Comparison of ENCODE assay signal across 10 cellular contexts in the genomic region with DNA sequence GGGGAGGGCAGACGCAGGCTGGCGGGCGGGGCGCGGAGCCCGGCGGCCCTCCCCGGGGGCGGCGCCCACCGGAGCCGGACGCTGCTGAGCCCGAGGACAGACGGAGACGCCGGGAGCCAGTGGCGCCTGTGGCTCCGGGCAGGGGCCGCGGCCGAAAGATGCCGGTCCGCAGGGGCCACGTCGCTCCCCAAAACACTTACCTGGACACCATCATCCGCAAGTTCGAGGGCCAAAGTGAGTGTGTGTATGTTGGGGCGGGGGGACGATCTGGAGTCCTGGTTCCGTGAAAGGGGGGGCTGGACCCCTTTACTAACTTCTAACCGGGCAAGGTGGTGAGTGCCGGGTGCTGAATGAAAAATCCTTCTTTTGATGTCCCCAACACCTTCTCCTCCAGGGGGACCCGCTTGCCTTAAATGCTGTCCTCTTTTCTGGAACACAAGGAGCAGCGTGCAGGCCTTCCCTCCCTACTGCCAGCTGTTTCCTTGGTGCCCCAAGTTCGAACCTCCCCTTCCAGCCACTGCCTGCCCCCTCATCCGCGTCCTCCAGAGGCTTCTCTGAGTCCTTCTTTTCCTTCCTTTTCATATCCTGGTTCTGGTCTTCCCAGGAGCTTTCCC. TPM values are rescaled to one million over a fixed set of nuclear protein-coding genes. Genes with fewer than 3 reads are reported as not detected.
DNase-seq lines count a peak whose midpoint lies in the region; FAIRE-seq and TF ChIP-seq lines count a peak whose summit lies in the region.
"Had no signal": no experiment of that assay in that cellular context is flagged by ENCODE, and none has a peak within 500 bp of the region (broad histone marks: within the 10 kb centered on the region; RNA-seq: fewer than 3 reads in every experiment).

A gene with protein sequence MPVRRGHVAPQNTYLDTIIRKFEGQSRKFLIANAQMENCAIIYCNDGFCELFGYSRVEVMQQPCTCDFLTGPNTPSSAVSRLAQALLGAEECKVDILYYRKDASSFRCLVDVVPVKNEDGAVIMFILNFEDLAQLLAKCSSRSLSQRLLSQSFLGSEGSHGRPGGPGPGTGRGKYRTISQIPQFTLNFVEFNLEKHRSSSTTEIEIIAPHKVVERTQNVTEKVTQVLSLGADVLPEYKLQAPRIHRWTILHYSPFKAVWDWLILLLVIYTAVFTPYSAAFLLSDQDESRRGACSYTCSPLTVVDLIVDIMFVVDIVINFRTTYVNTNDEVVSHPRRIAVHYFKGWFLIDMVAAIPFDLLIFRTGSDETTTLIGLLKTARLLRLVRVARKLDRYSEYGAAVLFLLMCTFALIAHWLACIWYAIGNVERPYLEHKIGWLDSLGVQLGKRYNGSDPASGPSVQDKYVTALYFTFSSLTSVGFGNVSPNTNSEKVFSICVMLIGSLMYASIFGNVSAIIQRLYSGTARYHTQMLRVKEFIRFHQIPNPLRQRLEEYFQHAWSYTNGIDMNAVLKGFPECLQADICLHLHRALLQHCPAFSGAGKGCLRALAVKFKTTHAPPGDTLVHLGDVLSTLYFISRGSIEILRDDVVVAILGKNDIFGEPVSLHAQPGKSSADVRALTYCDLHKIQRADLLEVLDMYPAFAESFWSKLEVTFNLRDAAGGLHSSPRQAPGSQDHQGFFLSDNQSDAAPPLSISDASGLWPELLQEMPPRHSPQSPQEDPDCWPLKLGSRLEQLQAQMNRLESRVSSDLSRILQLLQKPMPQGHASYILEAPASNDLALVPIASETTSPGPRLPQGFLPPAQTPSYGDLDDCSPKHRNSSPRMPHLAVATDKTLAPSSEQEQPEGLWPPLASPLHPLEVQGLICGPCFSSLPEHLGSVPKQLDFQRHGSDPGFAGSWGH (plus strand): TSS at position 103 of the 614 bp plus-strand sequence. CDS start 56 bp downstream, at position 159.

- H3K9me2 ChIP-seq in GM23248 (ENCODE audit: insufficient read depth), result no peaks in the 10 kb centered on the region

- H3K9me3 ChIP-seq in GM23248 (ENCODE audit: low read depth), result no peaks in the 10 kb centered on the region
- no peaks in the 10 kb centered on the region for H3K9me3 ChIP-seq in endothelial cell of umbilical vein (replicated peaks; ENCODE audit: control insufficient read depth, insufficient read depth, low read length)
- no peaks in the 10 kb centered on the region for H3K9me3 ChIP-seq in osteoblast (ENCODE audit: low read depth, low read length)
- H3K9me3 ChIP-seq: ascending aorta had no signal

- H3K27ac ChIP-seq in GM23248, result no peak within 1 kb of the TSS
- no peak within 1 kb of the TSS for H3K27ac ChIP-seq in endothelial cell of umbilical vein (ENCODE audit: insufficient read depth, low read depth, low read length)
- no peak within 1 kb of the TSS for H3K27ac ChIP-seq in osteoblast (ENCODE audit: low read depth, low read length)
- H3K27ac ChIP-seq: ascending aorta had no signal

- dilution Hi-C loops in endothelial cell of umbilical vein (cut with MboI; ENCODE audit: extremely low pct_ligation_motif_present, low sequenced_read_pairs), result no loop called here

- H4K20me1 ChIP-seq in GM23248 (ENCODE audit: insufficient read depth) (no peaks in the 10 kb centered on the region), endothelial cell of umbilical vein (replicated peaks; ENCODE audit: control insufficient read depth, extremely low read depth, insufficient read depth, low read length) (no peaks in the 10 kb centered on the region), osteoblast (ENCODE audit: insufficient read depth, low read length) (no peaks in the 10 kb centered on the region)

- H3K27me3 ChIP-seq in GM23248 (replicated peaks; ENCODE audit: insufficient read depth) (no peaks in the 10 kb centered on the region; the same call in none of the 2 replicates), endothelial cell of umbilical vein (ENCODE audit: control insufficient read depth in 2 of 2, insufficient read depth in 2 of 2, low read length in 2 of 2) (peaks cover 3 to 10% of the 10 kb centered on the region in 2 experiments), osteoblast (ENCODE audit: insufficient read depth, low read length) (peaks cover 35% of the 10 kb centered on the region)
- H3K27me3 ChIP-seq: ascending aorta had no signal

- H3K36me3 ChIP-seq in GM23248 (ENCODE audit: low read depth), result no peaks in the 10 kb centered on the region
- H3K36me3 ChIP-seq in endothelial cell of umbilical vein (ENCODE audit: control insufficient read depth in 2 of 2, extremely low read depth in 1 of 2, insufficient read depth in 2 of 2, low read length in 2 of 2), result no peaks in the 10 kb centered on the region
- H3K36me3 ChIP-seq in osteoblast (ENCODE audit: insufficient read depth, low read length), result no peaks in the 10 kb centered on the region
- H3K36me3 ChIP-seq: ascending aorta had no signal

- TF ChIP-seq POLR2A in endothelial cell of umbilical vein (IDR thresholded peaks at IDR 0.05; ENCODE audit: low read depth, low read length) (no peak), H54 (IDR thresholded peaks at IDR 0.05; ENCODE audit: low read depth, low read length) (no peak)

- no TSS peak for BruUV-seq in endothelial cell of umbilical vein (replicated peaks; lab: Mats Ljungman, UMichigan)

- H3K9ac ChIP-seq in GM23248 (no peak within 1 kb of the TSS), endothelial cell of umbilical vein (replicated peaks; ENCODE audit: extremely low read depth, insufficient read depth, low read length) (no peak within 1 kb of the TSS)

- H3K4me2 ChIP-seq in GM23248 (ENCODE audit: unreplicated experiment) (peak within 1 kb of the TSS; percentile 20), endothelial cell of umbilical vein (ENCODE audit: insufficient read depth, low read length) (peak within 1 kb of the TSS; percentile 60), osteoblast (ENCODE audit: insufficient read depth, low read length) (no peak within 1 kb of the TSS)

- DNase-seq in GM23248 (no peak), M059J (ENCODE audit: low read depth) (peak; percentile 16), endothelial cell of umbilical vein (ENCODE audit: low read depth, low spot score) (no peak), osteoblast (ENCODE audit: insufficient read length, low spot score, missing footprints) (peak; percentile 76), H54 (ENCODE audit: insufficient read length, low spot score) (no peak), ecto neural progenitor cell (ENCODE audit: low spot score) (no peak), GM20000 (ENCODE audit: low spot score) (no peak)

- H3K4me3 ChIP-seq in GM23248 (no peak within 1 kb of the TSS), endothelial cell of umbilical vein (replicated peaks in 1 of 3; ENCODE audit: insufficient read depth in 1 of 3, low read depth in 1 of 3, low read length in 3 of 3) (peak within 1 kb of the TSS in 1 of 3 experiments; percentile 17), osteoblast (ENCODE audit: insufficient read depth, low read length) (no peak within 1 kb of the TSS)

- no peaks in the 10 kb centered on the region for H3F3A ChIP-seq in GM23248 (ENCODE audit: insufficient read depth)

- TF ChIP-seq CTCF in endothelial cell of umbilical vein (IDR thresholded peaks at IDR 0.05; ENCODE audit: extremely low read depth in 1 of 2, insufficient read depth in 1 of 2, low read depth in 1 of 2, low read length in 2 of 2) (no peak), osteoblast (IDR thresholded peaks at IDR 0.05; ENCODE audit: extremely low read depth, low read depth, low read length) (no peak), GM20000 (IDR thresholded peaks at IDR 0.05; ENCODE audit: extremely low read depth, missing control alignments) (no peak)

- CTCF ChIA-PET in endothelial cell of umbilical vein (lab: Charles Lee), result interaction anchor here (0.7 to 1.6 kb wide), 4 partner anchors 17 to 98 kb away, joined by 3 to 4 read pairs (median 4); no protein-coding TSS in a partner anchor

- H3K4me1 ChIP-seq in GM23248 (ENCODE audit: insufficient read depth), result no peaks in the 10 kb centered on the region
- H3K4me1 ChIP-seq in endothelial cell of umbilical vein (ENCODE audit: control insufficient read depth, extremely low read depth, insufficient read depth, low read length), result peaks cover 4% of the 10 kb centered on the region
- no peaks in the 10 kb centered on the region for H3K4me1 ChIP-seq in osteoblast (ENCODE audit: insufficient read depth, low read length)

- H3K9me1 ChIP-seq in endothelial cell of umbilical vein (replicated peaks; ENCODE audit: control insufficient read depth, extremely low read depth, insufficient read depth, low read length), result no peaks in the 10 kb centered on the region

- in situ Hi-C loops in GM23248 (cut with MboI), result no loop called here

- FAIRE-seq in endothelial cell of umbilical vein (lab: Jason Lieb, UNC), result peak; percentile 67
- no peak for FAIRE-seq in H54 (lab: Jason Lieb, UNC)

- 8 to 20% methylated on average over 14 to 37 of the region's 38 CpGs for WGBS in GM23248 (ENCODE audit: low coverage in 1 of 2, low lambda C conversion rate in 2 of 2, missing lambda C conversion rate in 2 of 2), 2 experiments

- POLR2A ChIA-PET in endothelial cell of umbilical vein (lab: Charles Lee), result no interaction called here

- intact Hi-C loops in endothelial cell of umbilical vein (cut with micrococcal nuclease), result loop anchor here (1.0 kb wide), 1 partner anchor 262 kb away; no protein-coding TSS in a partner anchor

- H3K79me2 ChIP-seq in GM23248 (ENCODE audit: insufficient read depth) (no peaks in the 10 kb centered on the region), endothelial cell of umbilical vein (ENCODE audit: control insufficient read depth, insufficient read depth, low read length) (no peaks in the 10 kb centered on the region), osteoblast (ENCODE audit: insufficient read depth, low read length) (no peaks in the 10 kb centered on the region)

- H2AFZ ChIP-seq in GM23248, result no peak within 1 kb of the TSS
- no peak within 1 kb of the TSS for H2AFZ ChIP-seq in endothelial cell of umbilical vein (ENCODE audit: low read depth, low read length)
- no peak within 1 kb of the TSS for H2AFZ ChIP-seq in osteoblast (ENCODE audit: low read length)

TF ChIP-seq in endothelial cell of umbilical vein, 7 proteins besides CTCF, POLR2A, EP300 and RAD21:
- no peak for TF ChIP-seq JUN (IDR thresholded peaks at IDR 0.05; ENCODE audit: borderline replicate concordance, insufficient read depth, insufficient read length, low read depth)
- no peak for TF ChIP-seq GATA2 (IDR thresholded peaks at IDR 0.05; ENCODE audit: insufficient read depth, insufficient read length, low read depth, low read length)
TF ChIP-seq in endothelial cell of umbilical vein: peak in this region for 0.

RNA-seq across cellular contexts. Expression of the gene that starts here (rescaled TPM):
- not detected in 2 replicates for total RNA-seq in GM23248 (2014; rRNA removed; shearing (Covaris generic))
- not detected in 2 replicates for polyA plus RNA-seq in GM23248 (2016; fragmentation: Nextera tagmentation; extraction: Ambion mirVana)
- not detected in 2 replicates for total RNA-seq in M059J (2014; rRNA removed; shearing (Covaris generic))
- total RNA-seq in endothelial cell of umbilical vein, result not detected in 2 replicates
- 0.07 and 0.13 TPM in 2 replicates for polyA plus RNA-seq in endothelial cell of umbilical vein
- 0.03 and 0.07 TPM in 2 replicates for polyA plus RNA-seq in endothelial cell of umbilical vein (2011; cell fraction: cytosol; rRNA removed)
- polyA plus RNA-seq in endothelial cell of umbilical vein (2011; cell fraction: nucleus; rRNA removed), result 0.11 and 0.22 TPM in 2 replicates
- 0.11 and 0.12 TPM in 2 replicates for polyA plus RNA-seq in endothelial cell of umbilical vein (2012)
- polyA minus RNA-seq in endothelial cell of umbilical vein, result 0.17 TPM in 1 of 2 replicates, not detected in the other
- polyA minus RNA-seq in endothelial cell of umbilical vein (2011; cell fraction: cytosol; rRNA and poly(A)+ RNA removed), result not detected
- polyA minus RNA-seq in endothelial cell of umbilical vein (2011; cell fraction: nucleus; rRNA and poly(A)+ RNA removed), result not detected in 2 replicates
- total RNA-seq in osteoblast, result not detected in 2 replicates
- total RNA-seq: activated CD8-positive, alpha-beta memory T cell treated with anti-CD3 and anti-CD28 coated beads for 36 hours; ascending aorta; posterior vena cava had no signal

Comparison
In these comparisons a context has a peak if more than half of its experiments do, and no peak if none do; other contexts are left out.
1. Peak in DNase-seq in M059J; RNA of the gene not detected or under 1 TPM.
2. Peak in DNase-seq in osteoblast; RNA of the gene not detected or under 1 TPM.